8 cellular contexts compared by ENCODE assay signal in genomic region chr1:51330331-51331201, GRCh38. TPM values are rescaled to one million over a fixed set of nuclear protein-coding genes. Genes with fewer than 3 reads are reported as not detected.
DNase-seq lines count a peak whose midpoint lies in the region; ATAC-seq and TF ChIP-seq lines count a peak whose summit lies in the region.

Gene TTC39A, minus strand, starts transcription at chr1:51330562. Its CDS starts 85 bp downstream, at chr1:51330477.

- no peak for ATAC-seq in HG02885 (IDR thresholded peaks at IDR 0.05; ENCODE audit: poor library complexity, unreplicated experiment)

- H3K27me3 Mint-ChIP-seq in osteocyte (ENCODE audit: unreplicated experiment), result no peaks in the 10 kb centered on the region

- TF ChIP-seq CTCF in fibroblast of pulmonary artery (IDR thresholded peaks at IDR 0.05; ENCODE audit: low read length, missing control alignments) (no peak), osteocyte (IDR thresholded peaks at IDR 0.05) (no peak)

- no peaks in the 10 kb centered on the region for H3K36me3 Mint-ChIP-seq in osteocyte (ENCODE audit: unreplicated experiment)

- H3K4me3 ChIP-seq in fibroblast of pulmonary artery (replicated peaks; ENCODE audit: low read depth, low read length), result peak within 1 kb of the TSS; percentile 36

- H3K9me3 Mint-ChIP-seq in osteocyte (ENCODE audit: unreplicated experiment), result no peaks in the 10 kb centered on the region

- H3K4me1 Mint-ChIP-seq in osteocyte (ENCODE audit: unreplicated experiment), result peaks cover 21% of the 10 kb centered on the region

- peak; percentile 33 for DNase-seq in NCI-H2196 (lab: John Stamatoyannopoulos, UW; ENCODE audit: unreplicated experiment)
- no peak for DNase-seq in NCI-H2196 treated with DMSO at 0.1 percent for 48 hours (lab: John Stamatoyannopoulos, UW; ENCODE audit: unreplicated experiment)
- DNase-seq in RPMI8226, result peak; percentile 38
- no peak for DNase-seq in fibroblast of pulmonary artery (ENCODE audit: low read depth)
- no peak for DNase-seq in osteocyte (ENCODE audit: extremely low spot score, unreplicated experiment)
- DNase-seq in stimulated activated CD4-positive, alpha-beta T cell treated with anti-CD3 and anti-CD28 coated beads, Interleukin-4, amount 100 ng/mL, for 1 hour, result no peak
- DNase-seq in stimulated activated CD4-positive, alpha-beta T cell treated with anti-CD3 and anti-CD28 coated beads, Interleukin-4, amount 100 ng/mL, for 24 hours, result no peak

- peak within 1 kb of the TSS; percentile 77 for H3K4me3 Mint-ChIP-seq in osteocyte (ENCODE audit: unreplicated experiment)

- H3K27ac Mint-ChIP-seq in osteocyte (ENCODE audit: unreplicated experiment), result peak within 1 kb of the TSS; percentile 78

RNA-seq across cellular contexts. Expression of gene TTC39A, which starts in this region (rescaled TPM):
- total RNA-seq in osteocyte, result 0.73 and 1.3 TPM in 2 replicates

Comparison
In these comparisons a context has a peak if more than half of its experiments do, and no peak if none do; other contexts are left out.
1. DNase-seq: peak in NCI-H2196 (single experiment) and RPMI8226 (single experiment); none in NCI-H2196 treated with DMSO at 0.1 percent for 48 hours (single experiment), fibroblast of pulmonary artery (single experiment), osteocyte (single experiment), stimulated activated CD4-positive, alpha-beta T cell treated with anti-CD3 and anti-CD28 coated beads, Interleukin-4, amount 100 ng/mL, for 1 hour (single experiment) and stimulated activated CD4-positive, alpha-beta T cell treated with anti-CD3 and anti-CD28 coated beads, Interleukin-4, amount 100 ng/mL, for 24 hours (single experiment).